10 cellular contexts compared by ENCODE assay signal in genomic region chr4:69054578-69055200, GRCh38. TPM values are rescaled to one million over a fixed set of nuclear protein-coding genes. Genes with fewer than 3 reads are reported as not detected.
A peak's percentile ranks its signal among the peaks of the same experiment; 100 is the strongest.
DNase-seq lines count a peak whose midpoint lies in the region; ATAC-seq, FAIRE-seq and TF ChIP-seq lines count a peak whose summit lies in the region.
"Had no signal": no experiment of that assay in that cellular context is flagged by ENCODE, and none has a peak within 500 bp of the region (broad histone marks: within the 10 kb centered on the region; RNA-seq: fewer than 3 reads in every experiment).

No MANE protein-coding gene starts in this region.

- H3K4me3 ChIP-seq in small intestine (ENCODE audit: low read depth in 1 of 2, low read length in 2 of 2) (no peak overlapping the region), left ventricle myocardium inferior (no peak overlapping the region)

- H3K36me3 ChIP-seq in small intestine (ENCODE audit: control insufficient read depth in 2 of 2, insufficient read depth in 2 of 2, low read length in 2 of 2) (no peaks in the 10 kb centered on the region), left ventricle myocardium inferior (no peaks in the 10 kb centered on the region)

- H3K4me1 ChIP-seq in small intestine (ENCODE audit: control insufficient read depth in 2 of 2, insufficient read depth in 1 of 2, low read depth in 1 of 2, low read length in 1 of 2): no peaks in the 10 kb centered on the region
- no peaks in the 10 kb centered on the region for H3K4me1 ChIP-seq in left ventricle myocardium inferior

- DNase-seq in MV-4-11 (lab: John Stamatoyannopoulos, UW) (peak; percentile 58), small intestine (peak; percentile 76), left ventricle myocardium inferior (no peak), amniotic stem cell (lab: John Stamatoyannopoulos, UW) (no peak), NCI-H2081 (lab: John Stamatoyannopoulos, UW) (no peak)
- no peak for DNase-seq in activated CD8-positive, alpha-beta memory T cell treated with anti-CD3 and anti-CD28 coated beads, Interleukin-2, amount 50 U/mL, for 4 hours
- DNase-seq: effector CD8-positive, alpha-beta T cell; natural killer cell had no signal

- H3K9me3 ChIP-seq in small intestine (ENCODE audit: control insufficient read depth, low read depth): no peaks in the 10 kb centered on the region
- no peaks in the 10 kb centered on the region for H3K9me3 ChIP-seq in left ventricle myocardium inferior (replicated peaks)

- no peak for TF ChIP-seq CTCF in left ventricle myocardium inferior (IDR thresholded peaks at IDR 0.05; ENCODE audit: borderline replicate concordance)

- ATAC-seq in GM19395 (IDR thresholded peaks at IDR 0.05; ENCODE audit: unreplicated experiment) (peak; percentile 47), esophagus mucosa (peak; percentile 91)
- ATAC-seq: natural killer cell had no signal

- no peak overlapping the region for H3K27ac ChIP-seq in small intestine (ENCODE audit: low read depth in 1 of 2, low read length in 1 of 2)
- no peak overlapping the region for H3K27ac ChIP-seq in left ventricle myocardium inferior (replicated peaks)

- no peaks in the 10 kb centered on the region for H3K27me3 ChIP-seq in small intestine (ENCODE audit: control insufficient read depth in 2 of 2, insufficient read depth in 2 of 2, low read length in 2 of 2)
- H3K27me3 ChIP-seq in left ventricle myocardium inferior (ENCODE audit: low read depth): no peaks in the 10 kb centered on the region

- peak; percentile 68 for FAIRE-seq in small intestine (lab: Jason Lieb, UNC)

- intact Hi-C loops in left ventricle myocardium inferior (cut with micrococcal nuclease): no loop called here

- WGBS in small intestine, 3 donors: 62 to 74% (median 73%) methylated on average over 7 of the region's 7 CpGs

RNA-seq across cellular contexts. Expression of gene UGT2B7, which starts 41.6 kb away (rescaled TPM):
- total RNA-seq in esophagus mucosa (not detected), left ventricle myocardium inferior (not detected)
- 100 to 1,000 TPM in 1 of 3 donors, 10 to 100 TPM in 2; 20.7 to 106 (median 41.8) TPM for polyA plus RNA-seq in small intestine
- total RNA-seq: natural killer cell had no signal

Comparison
In these comparisons a context has a peak if more than half of its experiments do, and no peak if none do; other contexts are left out.
1. DNase-seq: peak in MV-4-11 (single experiment) and small intestine (single experiment); none in left ventricle myocardium inferior (single experiment), amniotic stem cell (single experiment), activated CD8-positive, alpha-beta memory T cell treated with anti-CD3 and anti-CD28 coated beads, Interleukin-2, amount 50 U/mL, for 4 hours (single experiment) and NCI-H2081 (0 of 2).